6 cellular contexts compared by ENCODE assay signal in genomic region chr22:24553597-24554315, GRCh38. TPM values are rescaled to one million over a fixed set of nuclear protein-coding genes. Genes with fewer than 3 reads are reported as not detected.
DNase-seq lines count a peak whose midpoint lies in the region; TF ChIP-seq lines count a peak whose summit lies in the region.

No MANE protein-coding gene starts in this region.

- DNase-seq in activated naive CD4-positive, alpha-beta T cell treated with anti-CD3 and anti-CD28 coated beads for 36 hours = no peak
- no peak for DNase-seq in activated naive CD4-positive, alpha-beta T cell treated with anti-CD3 and anti-CD28 coated beads, Interleukin-2, amount 50 U/mL, for 16 hours
- DNase-seq in epithelial cell of esophagus (ENCODE audit: low read depth) = peak; percentile 37
- DNase-seq in CD1c-positive myeloid dendritic cell (ENCODE audit: extremely low spot score) = no peak
- DNase-seq in NCI-H2107 treated with DMSO at 0.1 percent for 48 hours (lab: John Stamatoyannopoulos, UW; ENCODE audit: unreplicated experiment) = no peak

- H3K4me3 ChIP-seq in epithelial cell of esophagus (ENCODE audit: low read length) (peak overlapping the region; percentile 63), skin epidermis (peak overlapping the region; percentile 67 to 98 (median 84))

- peak overlapping the region; percentile 81 for H3K27ac Mint-ChIP-seq in activated naive CD4-positive, alpha-beta T cell treated with anti-CD3 and anti-CD28 coated beads for 36 hours

- intact Hi-C loops in activated naive CD4-positive, alpha-beta T cell treated with anti-CD3 and anti-CD28 coated beads for 36 hours (cut with micrococcal nuclease) = loop anchor here (2.0 kb wide), 2 partner anchors 543 to 767 kb away; partner anchors contain the start of genes CABIN1 and SMARCB1

- H3K4me1 Mint-ChIP-seq in activated naive CD4-positive, alpha-beta T cell treated with anti-CD3 and anti-CD28 coated beads for 36 hours (ENCODE audit: low read depth) = peaks cover 36% of the 10 kb centered on the region

- H3K36me3 Mint-ChIP-seq in activated naive CD4-positive, alpha-beta T cell treated with anti-CD3 and anti-CD28 coated beads for 36 hours (ENCODE audit: low read depth) = peaks cover 30% of the 10 kb centered on the region

- peak overlapping the region in 20 of 21 experiments; percentile 87 to 98 (median 97) for H3K27ac ChIP-seq in skin epidermis

- H3K9me3 Mint-ChIP-seq in activated naive CD4-positive, alpha-beta T cell treated with anti-CD3 and anti-CD28 coated beads for 36 hours = no peaks in the 10 kb centered on the region

- no peak for TF ChIP-seq CTCF in epithelial cell of esophagus (IDR thresholded peaks at IDR 0.05; ENCODE audit: insufficient read depth, low read depth, low read length, missing control alignments)

- H3K4me3 Mint-ChIP-seq in activated naive CD4-positive, alpha-beta T cell treated with anti-CD3 and anti-CD28 coated beads for 36 hours = peak overlapping the region; percentile 88

- CTCF ChIA-PET in activated naive CD4-positive, alpha-beta T cell treated with anti-CD3 and anti-CD28 coated beads for 36 hours (lab: Charles Lee) = interaction anchor here (0.7 to 2.2 kb wide), 2 partner anchors 28 to 31 kb away, joined by 3 to 5 read pairs; no protein-coding TSS in a partner anchor

- no peaks in the 10 kb centered on the region for H3K27me3 Mint-ChIP-seq in activated naive CD4-positive, alpha-beta T cell treated with anti-CD3 and anti-CD28 coated beads for 36 hours (ENCODE audit: low read depth)

RNA-seq across cellular contexts. Expression of gene GUCD1, which starts 1.2 kb away (rescaled TPM):
- total RNA-seq in activated naive CD4-positive, alpha-beta T cell treated with anti-CD3 and anti-CD28 coated beads for 36 hours = 10 to 100 TPM; 95.8 to 96.0 TPM

RNA-seq across cellular contexts. Expression of gene SNRPD3, which starts 2.0 kb away (rescaled TPM):
- total RNA-seq in activated naive CD4-positive, alpha-beta T cell treated with anti-CD3 and anti-CD28 coated beads for 36 hours = 100 to 1,000 TPM; 158 to 166 TPM

RNA-seq across cellular contexts. Expression of gene LRRC75B, which starts 39.1 kb away (rescaled TPM):
- total RNA-seq in activated naive CD4-positive, alpha-beta T cell treated with anti-CD3 and anti-CD28 coated beads for 36 hours = under 1 TPM in 1 of 2 experiments, not detected in 1; 0.25 TPM

RNA-seq across cellular contexts. Expression of gene GGT1, which starts 49.2 kb away (rescaled TPM):
- 10 to 100 TPM; 15.5 to 16.1 TPM for total RNA-seq in activated naive CD4-positive, alpha-beta T cell treated with anti-CD3 and anti-CD28 coated beads for 36 hours

RNA-seq across cellular contexts. Expression of gene UPB1, which starts 58.6 kb away (rescaled TPM):
- under 1 TPM in 1 of 2 experiments, not detected in 1; 0.10 TPM for total RNA-seq in activated naive CD4-positive, alpha-beta T cell treated with anti-CD3 and anti-CD28 coated beads for 36 hours
